ENCODE assay signal across 9 cellular contexts in genomic region chr7:41803569-41803968, GRCh38.
"Had no signal": no experiment of that assay in that cellular context is flagged by ENCODE, and none has a peak within 500 bp of the region (broad histone marks: within the 10 kb centered on the region; RNA-seq: fewer than 3 reads in every experiment).

No MANE protein-coding gene starts in this region.

- H3K9ac ChIP-seq: GM23248 had no signal

- DNase-seq: GM23248, H9, HCEC 1CT, IMR-90, KG1 had no signal

- FAIRE-seq: H1, H54, K562 had no signal

- H3K27ac ChIP-seq: GM23248, HL-60 had no signal

- H2AFZ ChIP-seq: GM23248 had no signal

- ATAC-seq: K562 had no signal

- H3K4me3 ChIP-seq: GM23248, K562 had no signal
